ENCODE assay signal across 14 cellular contexts in the genomic region with DNA sequence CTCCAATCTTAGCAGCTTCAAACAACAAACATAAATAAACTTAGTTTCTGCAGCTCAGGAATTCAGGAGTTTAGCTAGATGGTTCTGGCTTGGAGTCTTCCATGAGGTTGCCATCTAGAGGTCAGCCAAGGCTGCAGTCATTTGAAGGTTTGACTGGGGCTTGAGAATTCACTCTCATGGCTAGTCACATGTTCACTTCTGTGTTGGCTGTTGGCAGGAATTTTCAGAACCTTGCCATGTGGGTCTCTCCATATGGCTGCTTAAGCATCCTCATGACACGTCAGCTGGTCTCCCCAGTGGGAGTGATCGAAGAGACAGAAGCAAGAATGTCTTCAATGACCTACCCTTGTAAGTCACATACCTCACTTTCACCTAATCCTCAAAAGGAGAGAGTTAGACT.
DNase-seq lines count a peak whose midpoint lies in the region; ATAC-seq, FAIRE-seq and TF ChIP-seq lines count a peak whose summit lies in the region.
"Had no signal": no experiment of that assay in that cellular context is flagged by ENCODE, and none has a peak within 500 bp of the region (broad histone marks: within the 10 kb centered on the region; RNA-seq: fewer than 3 reads in every experiment).

No MANE protein-coding gene starts in this region.

- H3K27ac ChIP-seq in H1 (ENCODE audit: low read depth, low read length) (no peak overlapping the region), neural progenitor cell (no peak overlapping the region)
- H3K27ac ChIP-seq in effector memory CD4-positive, alpha-beta T cell (ENCODE audit: insufficient read depth, low read length, poor library complexity, severe bottlenecking), result no peak overlapping the region

- no peak overlapping the region for H2BK15ac ChIP-seq in H1 (ENCODE audit: low read length)

- no peak overlapping the region for H3K27ac Mint-ChIP-seq in neural progenitor cell
- H3K27ac Mint-ChIP-seq: T-helper 2 cell treated with Interferon-gamma antibody and Interleukin-4, amounts not matched to agents 5 μg/mL and 100 μg/mL, for 36 hours had no signal

- POLR2A ChIA-PET in H1 (lab: Charles Lee; ENCODE audit: partially characterized antibody), result no interaction called here

- H2BK120ac ChIP-seq in H1 (replicated peaks; ENCODE audit: low read depth, low read length), result no peak overlapping the region

- H2AFZ ChIP-seq in H1 (ENCODE audit: low read length), result no peak overlapping the region
- no peak overlapping the region for H2AFZ ChIP-seq in neural progenitor cell (replicated peaks)

- H3K4me1 Mint-ChIP-seq in neural progenitor cell, result no peaks in the 10 kb centered on the region

- H3K9ac ChIP-seq in H1 (replicated peaks in 1 of 4; ENCODE audit: extremely low read depth in 1 of 4, low read depth in 3 of 4, low read length in 3 of 4), result no peak overlapping the region
- H3K9ac ChIP-seq in neural progenitor cell, result no peak overlapping the region

- ATAC-seq in GM21360 (IDR thresholded peaks at IDR 0.05; ENCODE audit: unreplicated experiment), result no peak

- no peaks in the 10 kb centered on the region for H3K36me3 Mint-ChIP-seq in neural progenitor cell

- H3K23ac ChIP-seq in H1 (ENCODE audit: insufficient read length), result no peak overlapping the region

- H4K20me1 ChIP-seq in H1 (replicated peaks in 1 of 2; ENCODE audit: control insufficient read depth in 1 of 2, insufficient read depth in 2 of 2, low read length in 2 of 2) (peaks cover 0 to 1% of the 10 kb centered on the region in 2 experiments), neural progenitor cell (ENCODE audit: low read depth) (no peaks in the 10 kb centered on the region)

- no peaks in the 10 kb centered on the region for H3K27me3 ChIP-seq in H1 (replicated peaks in 1 of 4; ENCODE audit: control insufficient read depth in 3 of 4, extremely low read depth in 1 of 4, insufficient read depth in 3 of 4, low read length in 3 of 4)
- no peaks in the 10 kb centered on the region for H3K27me3 ChIP-seq in neural progenitor cell
- no peaks in the 10 kb centered on the region for H3K27me3 ChIP-seq in effector memory CD4-positive, alpha-beta T cell (replicated peaks; ENCODE audit: control insufficient read depth, insufficient read depth, low read length, poor library complexity, severe bottlenecking)

- CTCF ChIA-PET in H1 (lab: Charles Lee; ENCODE audit: partially characterized antibody), result interaction anchor here (0.8 to 2.1 kb wide), 4 partner anchors 11 to 449 kb away, joined by 3 to 6 read pairs (median 4); no protein-coding TSS in a partner anchor

- DNase-seq in GM12865 (ENCODE audit: low read depth) (no peak), NAMALWA (ENCODE audit: low spot score) (peak; percentile 2), H1 (ENCODE audit: low read depth in 1 of 2, low spot score in 2 of 2) (peak in 1 of 2 experiments; percentile 7), neural progenitor cell (ENCODE audit: low spot score) (peak; percentile 28), NCI-H1436 treated with DMSO at 0.1 percent for 48 hours (lab: John Stamatoyannopoulos, UW) (no peak)
- no peak for DNase-seq in NK-92 treated with Interleukin-12 subunit alpha and Interleukin-12 subunit beta, amount 100 ng/mL, for 24 hours (lab: John Stamatoyannopoulos, UW)
- no peak for DNase-seq in effector memory CD4-positive, alpha-beta T cell
- DNase-seq: activated T-cell treated with anti-CD3 and anti-CD28 coated beads, Interleukin-2, amount 50 U/mL, for 1 hour; kidney glomerular epithelial cell; NCI-H2029 had no signal

- H2BK12ac ChIP-seq in H1 (ENCODE audit: low read depth, low read length), result no peak overlapping the region

- H2AK5ac ChIP-seq in H1 (ENCODE audit: low read depth, low read length), result no peak overlapping the region

- no peaks in the 10 kb centered on the region for H3K79me1 ChIP-seq in H1 (ENCODE audit: low read depth, low read length)

- H3K36me3 ChIP-seq in H1 (ENCODE audit: control insufficient read depth in 2 of 4, insufficient read depth in 4 of 4, low read length in 3 of 4) (no peaks in the 10 kb centered on the region), neural progenitor cell (peaks cover 2% of the 10 kb centered on the region)
- H3K36me3 ChIP-seq in effector memory CD4-positive, alpha-beta T cell (ENCODE audit: control insufficient read depth, insufficient read depth, low read length), result no peaks in the 10 kb centered on the region

- H4K5ac ChIP-seq in H1 (ENCODE audit: insufficient read length, low read depth, low read length), result no peak overlapping the region

- H4K91ac ChIP-seq in H1 (replicated peaks; ENCODE audit: insufficient read length, low read length), result no peak overlapping the region

- H2BK5ac ChIP-seq in H1 (ENCODE audit: low read depth, low read length), result no peak overlapping the region

- H3K27me3 Mint-ChIP-seq in neural progenitor cell (ENCODE audit: insufficient read depth, low read depth), result peaks cover 3% of the 10 kb centered on the region

- H3K18ac ChIP-seq in H1 (ENCODE audit: extremely low read depth, low read length), result no peak overlapping the region

- no peak overlapping the region for H3K56ac ChIP-seq in H1 (replicated peaks; ENCODE audit: insufficient read length, low read depth, low read length)

- H3K79me2 ChIP-seq in H1 (ENCODE audit: control insufficient read depth in 1 of 2, insufficient read depth in 2 of 2, low read length in 2 of 2) (no peaks in the 10 kb centered on the region), neural progenitor cell (ENCODE audit: low read depth) (no peaks in the 10 kb centered on the region)

- peak; percentile 13 for TF ChIP-seq CTCF in GM12865 (IDR thresholded peaks at IDR 0.05; ENCODE audit: insufficient read depth, low read depth, low read length, missing control alignments)
- peak; percentile 11 to 72 (median 55) for TF ChIP-seq CTCF in H1 (IDR thresholded peaks at IDR 0.05; ENCODE audit: control extremely low read depth in 1 of 3, insufficient read depth in 1 of 3, low read depth in 1 of 3, low read length in 3 of 3)
- peak; percentile 54 for TF ChIP-seq CTCF in neural progenitor cell (IDR thresholded peaks at IDR 0.05)

- H3K4me2 ChIP-seq in H1 (ENCODE audit: insufficient read depth in 1 of 2, low read depth in 2 of 2, low read length in 2 of 2) (no peak overlapping the region), neural progenitor cell (no peak overlapping the region)

- peak; percentile 48 to 62 for TF ChIP-seq RAD21 in H1 (IDR thresholded peaks at IDR 0.05 in 1 of 2, conservative IDR thresholded peaks at IDR 0.05 in 1 of 2; ENCODE audit: low read depth in 2 of 2, low read length in 2 of 2)

- H3K23me2 ChIP-seq in H1 (ENCODE audit: low read depth, low read length), result no peaks in the 10 kb centered on the region

- FAIRE-seq in H1 (lab: Jason Lieb, UNC), result peak; percentile 71
- FAIRE-seq: colon, GM12891 had no signal

- no peak overlapping the region for H3K4me3 Mint-ChIP-seq in neural progenitor cell
- H3K4me3 Mint-ChIP-seq: T-helper 2 cell treated with Interferon-gamma antibody and Interleukin-4, amounts not matched to agents 5 μg/mL and 100 μg/mL, for 36 hours had no signal

- WGBS in H1 (ENCODE audit: extremely low coverage in 1 of 2, insufficient coverage in 1 of 2, insufficient read length in 1 of 2, insufficient replicate concordance in 2 of 2, low coverage in 1 of 2, low lambda C conversion rate in 2 of 2, missing lambda C conversion rate in 1 of 2), 2 experiments, result 85% methylated on average over 2 of the region's 2 CpGs; no CpG with 5 or more reads in 1 of the 2 experiments

- H3K9me3 ChIP-seq in H1 (ENCODE audit: insufficient read depth in 2 of 2, low read depth in 1 of 2, low read length in 1 of 2) (no peaks in the 10 kb centered on the region), neural progenitor cell (ENCODE audit: low read depth) (no peaks in the 10 kb centered on the region)
- H3K9me3 ChIP-seq in effector memory CD4-positive, alpha-beta T cell (ENCODE audit: control insufficient read depth, low read length), result no peaks in the 10 kb centered on the region

- no peak for TF ChIP-seq POLR2A in H1 (IDR thresholded peaks at IDR 0.05; ENCODE audit: control extremely low read depth in 1 of 2, low read depth in 2 of 2, low read length in 2 of 2)

- H2BK20ac ChIP-seq in H1 (ENCODE audit: low read length), result no peak overlapping the region

- no peak overlapping the region for H4K8ac ChIP-seq in H1 (ENCODE audit: extremely low read depth, insufficient read depth, low read length)

- H3K9me3 Mint-ChIP-seq in neural progenitor cell, result peaks cover 12% of the 10 kb centered on the region

- no peak overlapping the region for H3K4me3 ChIP-seq in GM12865 (ENCODE audit: low read depth, low read length)
- no peak overlapping the region for H3K4me3 ChIP-seq in H1 (ENCODE audit: extremely low read depth in 1 of 4, insufficient read depth in 2 of 4, low read depth in 3 of 4, low read length in 4 of 4)
- no peak overlapping the region for H3K4me3 ChIP-seq in neural progenitor cell
- no peak overlapping the region for H3K4me3 ChIP-seq in effector memory CD4-positive, alpha-beta T cell (ENCODE audit: insufficient read depth, low read depth, low read length, poor library complexity, severe bottlenecking)

- H3K4ac ChIP-seq in H1 (replicated peaks; ENCODE audit: insufficient read length, low read depth, low read length), result no peak overlapping the region

- no peak for TF ChIP-seq EP300 in H1 (IDR thresholded peaks at IDR 0.05; ENCODE audit: borderline replicate concordance in 1 of 2, low read depth in 2 of 2, low read length in 2 of 2)

- no peaks in the 10 kb centered on the region for H3F3A ChIP-seq in neural progenitor cell (ENCODE audit: low read depth)

- no peak overlapping the region for H3K14ac ChIP-seq in H1 (ENCODE audit: insufficient read length)

- H3K4me1 ChIP-seq in H1 (replicated peaks in 1 of 4; ENCODE audit: control insufficient read depth in 3 of 4, insufficient read depth in 4 of 4, low read length in 3 of 4), result no peaks in the 10 kb centered on the region
- H3K4me1 ChIP-seq in neural progenitor cell, result peaks cover 4% of the 10 kb centered on the region
- H3K4me1 ChIP-seq in effector memory CD4-positive, alpha-beta T cell (ENCODE audit: control insufficient read depth, insufficient read depth, low read length, poor library complexity, severe bottlenecking), result no peaks in the 10 kb centered on the region

TF ChIP-seq in H1, 55 proteins besides CTCF, POLR2A, EP300 and RAD21 (continues in another document):
- no peak for TF ChIP-seq HDAC2 (IDR thresholded peaks at IDR 0.05; ENCODE audit: borderline replicate concordance in 1 of 2, low read depth in 2 of 2, low read length in 2 of 2)
- no peak for TF ChIP-seq RXRA (IDR thresholded peaks at IDR 0.05; ENCODE audit: insufficient read depth, low read depth, low read length)
- no peak for TF ChIP-seq BCL11A (IDR thresholded peaks at IDR 0.05; ENCODE audit: low read depth in 2 of 2, low read length in 2 of 2)
- no peak for TF ChIP-seq ASH2L (IDR thresholded peaks at IDR 0.05; ENCODE audit: low read length)
- no peak for TF ChIP-seq ZNF274 (IDR thresholded peaks at IDR 0.05; ENCODE audit: borderline replicate concordance, extremely low read depth, low read length)
- TF ChIP-seq, protein P1, sequence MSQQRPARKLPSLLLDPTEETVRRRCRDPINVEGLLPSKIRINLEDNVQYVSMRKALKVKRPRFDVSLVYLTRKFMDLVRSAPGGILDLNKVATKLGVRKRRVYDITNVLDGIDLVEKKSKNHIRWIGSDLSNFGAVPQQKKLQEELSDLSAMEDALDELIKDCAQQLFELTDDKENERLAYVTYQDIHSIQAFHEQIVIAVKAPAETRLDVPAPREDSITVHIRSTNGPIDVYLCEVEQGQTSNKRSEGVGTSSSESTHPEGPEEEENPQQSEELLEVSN (IDR thresholded peaks at IDR 0.05), result peak; percentile 57; the same call in 1 of the 2 replicates

Comparison
In these comparisons a context has a peak if more than half of its experiments do, and no peak if none do; other contexts are left out.
1. DNase-seq: peak in NAMALWA (single experiment) and neural progenitor cell (single experiment); none in GM12865 (single experiment), NK-92 treated with Interleukin-12 subunit alpha and Interleukin-12 subunit beta, amount 100 ng/mL, for 24 hours (single experiment), effector memory CD4-positive, alpha-beta T cell (0 of 3) and NCI-H1436 treated with DMSO at 0.1 percent for 48 hours (single experiment).
2. Peak in every context shown above with its lines, with median percentiles within 50 percentile points of each other: CTCF ChIP-seq.